1 cellular context compared by ENCODE assay signal in genomic region chr11:96316869-96317268, GRCh38.
TF ChIP-seq lines count a peak whose summit lies in the region.

No MANE protein-coding gene starts in this region.

TF ChIP-seq in K562, 482 proteins besides CTCF, POLR2A, EP300 and RAD21 (continued from another document):
- no peak for TF ChIP-seq STAT6 (CRISPR knock-in tag; IDR thresholded peaks at IDR 0.05)
